In the genomic region with DNA sequence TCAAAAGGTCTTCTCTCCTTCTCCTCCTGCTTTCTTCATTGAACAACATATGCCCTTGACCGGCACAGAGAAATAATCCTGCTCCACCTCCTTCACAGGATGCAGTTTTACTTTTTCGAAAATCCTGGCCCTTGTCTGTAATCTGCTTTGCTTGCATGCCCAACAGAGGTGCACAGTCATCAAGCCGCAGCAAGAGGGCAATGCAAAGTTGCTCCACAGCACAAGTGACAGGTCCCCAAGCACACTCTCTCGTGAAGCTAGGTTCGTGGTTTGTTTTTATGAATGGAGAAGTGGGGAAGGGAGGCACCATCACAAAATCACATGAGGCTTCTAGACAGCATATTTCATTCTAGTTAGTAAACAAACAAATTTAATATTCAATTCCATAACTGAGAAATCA, we compare ENCODE assay signal across 10 cellular contexts.
DNase-seq lines count a peak whose midpoint lies in the region; ATAC-seq and FAIRE-seq lines count a peak whose summit lies in the region.
"Had no signal": no experiment of that assay in that cellular context is flagged by ENCODE, and none has a peak within 500 bp of the region (broad histone marks: within the 10 kb centered on the region; RNA-seq: fewer than 3 reads in every experiment).

No MANE protein-coding gene starts in this region.

- ATAC-seq in GM21515 (IDR thresholded peaks at IDR 0.05; ENCODE audit: unreplicated experiment): peak; percentile 57
- ATAC-seq in HG03521 (IDR thresholded peaks at IDR 0.05; ENCODE audit: unreplicated experiment): peak; percentile 47
- no peak for ATAC-seq in GM19395 (IDR thresholded peaks at IDR 0.05; ENCODE audit: unreplicated experiment)

- peak; percentile 31 for FAIRE-seq in GM18507 (lab: Jason Lieb, UNC)
- FAIRE-seq: keratinocyte had no signal

- DNase-seq in GM18507 (ENCODE audit: extremely low spot score, insufficient read length, low read depth) (no peak), iPS-NIHi11 (ENCODE audit: low spot score) (peak; percentile 20), GM19240 (ENCODE audit: insufficient read length, low spot score) (no peak), NCI-H748 (lab: John Stamatoyannopoulos, UW; ENCODE audit: unreplicated experiment) (no peak)
- no peak for DNase-seq in activated CD4-positive, alpha-beta T cell treated with anti-CD3 and anti-CD28 coated beads for 1 hour
- DNase-seq: NCI-H1930 had no signal
